2 cellular contexts compared by ENCODE assay signal in the genomic region with DNA sequence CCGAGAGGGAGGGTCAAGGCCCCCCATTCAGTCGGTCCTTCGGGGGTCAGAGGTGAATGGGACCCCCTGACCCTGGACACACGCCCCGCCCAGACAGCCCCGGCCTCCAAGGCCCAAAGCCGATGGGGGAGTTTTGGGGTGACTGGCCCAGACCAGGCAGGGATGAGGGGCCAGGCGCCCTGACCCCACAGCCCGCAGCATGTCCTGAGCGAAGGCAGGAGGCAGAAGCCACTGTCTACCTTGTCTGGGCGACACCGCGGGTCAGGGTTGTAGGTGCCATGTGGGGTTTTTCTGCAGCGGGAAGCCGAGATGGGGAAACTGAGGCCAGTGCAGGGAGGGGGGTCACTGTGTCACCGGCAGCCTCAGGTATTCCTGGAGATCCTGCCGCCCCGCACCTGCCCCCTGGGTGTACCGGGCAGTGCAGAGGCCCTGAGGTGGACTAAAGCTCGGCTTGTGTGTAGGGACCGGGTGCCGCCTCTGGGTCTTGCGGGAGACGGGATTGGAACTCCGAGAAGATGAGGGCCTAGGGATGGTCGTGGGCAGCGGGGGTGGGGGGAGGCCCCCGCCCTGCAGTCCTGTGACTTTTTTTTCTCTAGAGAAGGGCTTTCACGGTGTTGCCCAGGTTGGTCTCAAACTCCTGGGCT.
TF ChIP-seq lines count a peak whose summit lies in the region.

No MANE protein-coding gene starts in this region.

TF ChIP-seq in GM12891, 5 proteins besides CTCF, POLR2A, EP300 and RAD21 (continued from another document):
- TF ChIP-seq POU2F2 (IDR thresholded peaks at IDR 0.05; ENCODE audit: low read depth, low read length) = no peak
TF ChIP-seq in GM12891: peak in this region for 0.

TF ChIP-seq in liver, 16 proteins besides CTCF, POLR2A, EP300 and RAD21 (continued from another document):
- TF ChIP-seq, protein P1, sequence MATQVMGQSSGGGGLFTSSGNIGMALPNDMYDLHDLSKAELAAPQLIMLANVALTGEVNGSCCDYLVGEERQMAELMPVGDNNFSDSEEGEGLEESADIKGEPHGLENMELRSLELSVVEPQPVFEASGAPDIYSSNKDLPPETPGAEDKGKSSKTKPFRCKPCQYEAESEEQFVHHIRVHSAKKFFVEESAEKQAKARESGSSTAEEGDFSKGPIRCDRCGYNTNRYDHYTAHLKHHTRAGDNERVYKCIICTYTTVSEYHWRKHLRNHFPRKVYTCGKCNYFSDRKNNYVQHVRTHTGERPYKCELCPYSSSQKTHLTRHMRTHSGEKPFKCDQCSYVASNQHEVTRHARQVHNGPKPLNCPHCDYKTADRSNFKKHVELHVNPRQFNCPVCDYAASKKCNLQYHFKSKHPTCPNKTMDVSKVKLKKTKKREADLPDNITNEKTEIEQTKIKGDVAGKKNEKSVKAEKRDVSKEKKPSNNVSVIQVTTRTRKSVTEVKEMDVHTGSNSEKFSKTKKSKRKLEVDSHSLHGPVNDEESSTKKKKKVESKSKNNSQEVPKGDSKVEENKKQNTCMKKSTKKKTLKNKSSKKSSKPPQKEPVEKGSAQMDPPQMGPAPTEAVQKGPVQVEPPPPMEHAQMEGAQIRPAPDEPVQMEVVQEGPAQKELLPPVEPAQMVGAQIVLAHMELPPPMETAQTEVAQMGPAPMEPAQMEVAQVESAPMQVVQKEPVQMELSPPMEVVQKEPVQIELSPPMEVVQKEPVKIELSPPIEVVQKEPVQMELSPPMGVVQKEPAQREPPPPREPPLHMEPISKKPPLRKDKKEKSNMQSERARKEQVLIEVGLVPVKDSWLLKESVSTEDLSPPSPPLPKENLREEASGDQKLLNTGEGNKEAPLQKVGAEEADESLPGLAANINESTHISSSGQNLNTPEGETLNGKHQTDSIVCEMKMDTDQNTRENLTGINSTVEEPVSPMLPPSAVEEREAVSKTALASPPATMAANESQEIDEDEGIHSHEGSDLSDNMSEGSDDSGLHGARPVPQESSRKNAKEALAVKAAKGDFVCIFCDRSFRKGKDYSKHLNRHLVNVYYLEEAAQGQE (IDR thresholded peaks at IDR 0.05) = no peak
- TF ChIP-seq HNF4A (conservative IDR thresholded peaks at IDR 0.05) = no peak
- TF ChIP-seq SP1 (IDR thresholded peaks at IDR 0.05) = no peak
- no peak for TF ChIP-seq HNF4G (IDR thresholded peaks at IDR 0.05)
- no peak for TF ChIP-seq YY1 (IDR thresholded peaks at IDR 0.05)
- TF ChIP-seq, protein P2, sequence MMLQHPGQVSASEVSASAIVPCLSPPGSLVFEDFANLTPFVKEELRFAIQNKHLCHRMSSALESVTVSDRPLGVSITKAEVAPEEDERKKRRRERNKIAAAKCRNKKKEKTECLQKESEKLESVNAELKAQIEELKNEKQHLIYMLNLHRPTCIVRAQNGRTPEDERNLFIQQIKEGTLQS (IDR thresholded peaks at IDR 0.05) = no peak
- TF ChIP-seq, protein P3, sequence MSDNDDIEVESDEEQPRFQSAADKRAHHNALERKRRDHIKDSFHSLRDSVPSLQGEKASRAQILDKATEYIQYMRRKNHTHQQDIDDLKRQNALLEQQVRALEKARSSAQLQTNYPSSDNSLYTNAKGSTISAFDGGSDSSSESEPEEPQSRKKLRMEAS (IDR thresholded peaks at IDR 0.05) = no peak
- TF ChIP-seq JUND (IDR thresholded peaks at IDR 0.05) = no peak
- TF ChIP-seq FOXA2 (IDR thresholded peaks at IDR 0.05) = no peak
- TF ChIP-seq EGR1 (IDR thresholded peaks at IDR 0.05; ENCODE audit: low read depth in 2 of 2) = no peak
- TF ChIP-seq, protein P4, sequence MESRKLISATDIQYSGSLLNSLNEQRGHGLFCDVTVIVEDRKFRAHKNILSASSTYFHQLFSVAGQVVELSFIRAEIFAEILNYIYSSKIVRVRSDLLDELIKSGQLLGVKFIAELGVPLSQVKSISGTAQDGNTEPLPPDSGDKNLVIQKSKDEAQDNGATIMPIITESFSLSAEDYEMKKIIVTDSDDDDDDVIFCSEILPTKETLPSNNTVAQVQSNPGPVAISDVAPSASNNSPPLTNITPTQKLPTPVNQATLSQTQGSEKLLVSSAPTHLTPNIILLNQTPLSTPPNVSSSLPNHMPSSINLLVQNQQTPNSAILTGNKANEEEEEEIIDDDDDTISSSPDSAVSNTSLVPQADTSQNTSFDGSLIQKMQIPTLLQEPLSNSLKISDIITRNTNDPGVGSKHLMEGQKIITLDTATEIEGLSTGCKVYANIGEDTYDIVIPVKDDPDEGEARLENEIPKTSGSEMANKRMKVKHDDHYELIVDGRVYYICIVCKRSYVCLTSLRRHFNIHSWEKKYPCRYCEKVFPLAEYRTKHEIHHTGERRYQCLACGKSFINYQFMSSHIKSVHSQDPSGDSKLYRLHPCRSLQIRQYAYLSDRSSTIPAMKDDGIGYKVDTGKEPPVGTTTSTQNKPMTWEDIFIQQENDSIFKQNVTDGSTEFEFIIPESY (IDR thresholded peaks at IDR 0.05) = no peak
